Comparison of ENCODE assay signal across 19 cellular contexts in genomic region chr7:90474284-90475210, GRCh38. TPM values are rescaled to one million over a fixed set of nuclear protein-coding genes. Genes with fewer than 3 reads are reported as not detected.
DNase-seq lines count a peak whose midpoint lies in the region; ATAC-seq, FAIRE-seq and TF ChIP-seq lines count a peak whose summit lies in the region.
"Had no signal": no experiment of that assay in that cellular context is flagged by ENCODE, and none has a peak within 500 bp of the region (broad histone marks: within the 10 kb centered on the region; RNA-seq: fewer than 3 reads in every experiment).

No MANE protein-coding gene starts in this region.

- H3K36me3 Mint-ChIP-seq in mesothelial cell of epicardium = no peaks in the 10 kb centered on the region
- H3K36me3 Mint-ChIP-seq: CD4-positive, alpha-beta memory T cell; stimulated activated effector memory CD8-positive, alpha-beta T cell treated with anti-CD3 and anti-CD28 coated beads, Interleukin-12 subunit alpha, Interleukin-12 subunit beta, amount 100 ng/mL, for 72 hours had no signal

- peaks cover 4% of the 10 kb centered on the region for H3K9me3 Mint-ChIP-seq in mesothelial cell of epicardium
- H3K9me3 Mint-ChIP-seq: stimulated activated effector memory CD8-positive, alpha-beta T cell treated with anti-CD3 and anti-CD28 coated beads, Interleukin-12 subunit alpha, Interleukin-12 subunit beta, amount 100 ng/mL, for 72 hours had no signal

- H3K9me3 ChIP-seq in small intestine (ENCODE audit: control insufficient read depth, low read depth) = no peaks in the 10 kb centered on the region

- peak overlapping the region; percentile 4 for H3K27ac Mint-ChIP-seq in mesothelial cell of epicardium
- H3K27ac Mint-ChIP-seq: CD4-positive, alpha-beta memory T cell; stimulated activated effector memory CD8-positive, alpha-beta T cell treated with anti-CD3 and anti-CD28 coated beads, Interleukin-12 subunit alpha, Interleukin-12 subunit beta, amount 100 ng/mL, for 72 hours had no signal

- ATAC-seq in GM21723 (IDR thresholded peaks at IDR 0.05; ENCODE audit: unreplicated experiment) = no peak
- no peak for ATAC-seq in omental fat pad (ENCODE audit: low FRiP score)
- ATAC-seq: stimulated activated effector memory CD8-positive, alpha-beta T cell treated with anti-CD3 and anti-CD28 coated beads, Interleukin-12 subunit alpha, Interleukin-12 subunit beta, amount 100 ng/mL, for 72 hours had no signal

- TF ChIP-seq CTCF in epithelial cell of esophagus (IDR thresholded peaks at IDR 0.05; ENCODE audit: insufficient read depth, low read depth, low read length, missing control alignments) (no peak), mesothelial cell of epicardium (IDR thresholded peaks at IDR 0.05; ENCODE audit: unreplicated experiment) (no peak), omental fat pad (IDR thresholded peaks at IDR 0.05) (no peak)

- DNase-seq in AG20443 (ENCODE audit: low spot score) (peak; percentile 59), M059J (ENCODE audit: low read depth) (peak; percentile 96), epithelial cell of esophagus (ENCODE audit: low read depth) (peak; percentile 98), mesothelial cell of epicardium (ENCODE audit: low spot score in 2 of 2, unreplicated experiment in 2 of 2) (no peak), small intestine (no peak), omental fat pad (ENCODE audit: low spot score) (no peak)
- no peak for DNase-seq in activated naive CD4-positive, alpha-beta T cell (lab: John Stamatoyannopoulos, UW)
- DNase-seq: activated CD4-positive, alpha-beta T cell treated with anti-CD3 and anti-CD28 coated beads for 1 hour; activated T-cell treated with anti-CD3 and anti-CD28 coated beads, Interleukin-2, amount 50 U/mL, for 48 hours; CD4-positive, alpha-beta memory T cell; NCI-H1436; NCI-H69; stimulated activated CD4-positive, alpha-beta T cell treated with anti-CD3 and anti-CD28 coated beads, Interleukin-1b, Interleukin-23, amount 100 ng/mL, for 48 hours had no signal

- no peaks in the 10 kb centered on the region for H3K27me3 Mint-ChIP-seq in mesothelial cell of epicardium (ENCODE audit: low read depth)

- no peak overlapping the region for H3K4me3 Mint-ChIP-seq in mesothelial cell of epicardium
- H3K4me3 Mint-ChIP-seq: CD4-positive, alpha-beta memory T cell; stimulated activated effector memory CD8-positive, alpha-beta T cell treated with anti-CD3 and anti-CD28 coated beads, Interleukin-12 subunit alpha, Interleukin-12 subunit beta, amount 100 ng/mL, for 72 hours had no signal

- H3K27ac ChIP-seq in small intestine (ENCODE audit: low read depth in 1 of 2, low read length in 1 of 2) = no peak overlapping the region
- H3K27ac ChIP-seq: parathyroid adenoma, SK-N-MC had no signal

- H3K4me3 ChIP-seq in epithelial cell of esophagus (ENCODE audit: low read length) = no peak overlapping the region
- H3K4me3 ChIP-seq in small intestine (ENCODE audit: low read depth in 1 of 2, low read length in 2 of 2) = no peak overlapping the region
- H3K4me3 ChIP-seq: lung, SK-N-MC had no signal

- no peaks in the 10 kb centered on the region for H3K27me3 ChIP-seq in small intestine (ENCODE audit: control insufficient read depth in 2 of 2, insufficient read depth in 2 of 2, low read length in 2 of 2)

- peaks cover 18% of the 10 kb centered on the region for H3K4me1 Mint-ChIP-seq in mesothelial cell of epicardium
- H3K4me1 Mint-ChIP-seq: CD4-positive, alpha-beta memory T cell; stimulated activated effector memory CD8-positive, alpha-beta T cell treated with anti-CD3 and anti-CD28 coated beads, Interleukin-12 subunit alpha, Interleukin-12 subunit beta, amount 100 ng/mL, for 72 hours had no signal

- 62 to 70% (median 66%) methylated on average over 2 of the region's 2 CpGs for WGBS in small intestine, 3 donors

- no peaks in the 10 kb centered on the region for H3K4me1 ChIP-seq in small intestine (ENCODE audit: control insufficient read depth in 2 of 2, insufficient read depth in 1 of 2, low read depth in 1 of 2, low read length in 1 of 2)
- H3K4me1 ChIP-seq: parathyroid adenoma had no signal

- no peaks in the 10 kb centered on the region for H3K36me3 ChIP-seq in small intestine (ENCODE audit: control insufficient read depth in 2 of 2, insufficient read depth in 2 of 2, low read length in 2 of 2)

- FAIRE-seq in small intestine (lab: Jason Lieb, UNC) = no peak
- FAIRE-seq: frontal cortex had no signal

RNA-seq across cellular contexts. Expression of gene PTTG1IP2, which starts 5.1 kb away (rescaled TPM):
- total RNA-seq in M059J (2014; rRNA removed; shearing (Covaris generic)) = not detected in 2 replicates
- total RNA-seq in mesothelial cell of epicardium = not detected in 3 replicates
- not detected for polyA plus RNA-seq in small intestine
- total RNA-seq in omental fat pad = not detected
- total RNA-seq: CD4-positive, alpha-beta memory T cell; frontal cortex had no signal
- polyA plus RNA-seq: CD4-positive, alpha-beta memory T cell; lung had no signal

Comparison
In these comparisons a context has a peak if more than half of its experiments do, and no peak if none do; other contexts are left out.
1. DNase-seq: peak in AG20443 (single experiment), M059J (single experiment) and epithelial cell of esophagus (single experiment); none in mesothelial cell of epicardium (0 of 2), small intestine (single experiment), omental fat pad (single experiment) and activated naive CD4-positive, alpha-beta T cell (0 of 4).